In genomic region chr1:5286244-5286643, GRCh38 we compare ENCODE assay signal across 14 cellular contexts.
DNase-seq lines count a peak whose midpoint lies in the region; ATAC-seq and TF ChIP-seq lines count a peak whose summit lies in the region.
"Had no signal": no experiment of that assay in that cellular context is flagged by ENCODE, and none has a peak within 500 bp of the region (broad histone marks: within the 10 kb centered on the region; RNA-seq: fewer than 3 reads in every experiment).

No MANE protein-coding gene starts in this region.

- peak in 6 of 10 experiments; percentile 8 to 53 (median 40) for DNase-seq in CD4-positive, alpha-beta T cell
- DNase-seq in LNCaP clone FGC (ENCODE audit: low read depth) (no peak), DMS 273 treated with DMSO at 0.1 percent for 48 hours (lab: John Stamatoyannopoulos, UW) (no peak), GM13977 (ENCODE audit: low spot score) (no peak), progenitor cell of endocrine pancreas (ENCODE audit: low spot score, unreplicated experiment) (no peak)
- peak; percentile 61 for DNase-seq in activated CD8-positive, alpha-beta memory T cell treated with anti-CD3 and anti-CD28 coated beads for 24 hours
- DNase-seq: activated naive CD4-positive, alpha-beta T cell treated with Interleukin-2 at 50 U/mL for 16 hours; H7; heart left ventricle; NCI-H187 treated with DMSO at 0.1 percent for 48 hours; sigmoid colon had no signal

- in situ Hi-C loops in GM13977 (cut with MboI; ENCODE audit: low pct_unique_long_range_greater_than_20kb, low sequenced_read_pairs, unreplicated experiment), result no loop called here

- no peaks in the 10 kb centered on the region for H3K9me3 ChIP-seq in CD4-positive, alpha-beta T cell (ENCODE audit: control insufficient read depth, low read length)
- no peaks in the 10 kb centered on the region for H3K9me3 ChIP-seq in neural cell (ENCODE audit: low read length)
- H3K9me3 ChIP-seq: heart left ventricle, sigmoid colon had no signal

- no peak overlapping the region for H3K4me3 Mint-ChIP-seq in CD4-positive, alpha-beta T cell
- no peak overlapping the region for H3K4me3 Mint-ChIP-seq in progenitor cell of endocrine pancreas (ENCODE audit: low read depth)
- H3K4me3 Mint-ChIP-seq: dendritic cell treated with granulocyte-macrophage colony-stimulating factor and Interleukin-4, amounts not matched to agents 40 ng/mL and 50 ng/mL, for 4 days had no signal

- no peaks in the 10 kb centered on the region for H3K27me3 ChIP-seq in CD4-positive, alpha-beta T cell (ENCODE audit: control insufficient read depth, insufficient read depth, low read length)
- H3K27me3 ChIP-seq in neural cell (ENCODE audit: insufficient read depth, low read depth, low read length), result no peaks in the 10 kb centered on the region
- H3K27me3 ChIP-seq: sigmoid colon had no signal

- no peaks in the 10 kb centered on the region for H3K79me2 ChIP-seq in neural cell (replicated peaks; ENCODE audit: insufficient read depth, low read length)

- no peaks in the 10 kb centered on the region for H3F3A ChIP-seq in neural cell (ENCODE audit: insufficient read depth, low read length, poor library complexity, severe bottlenecking)

- no peak for ATAC-seq in CD4-positive, alpha-beta T cell (ENCODE audit: poor library complexity)
- no peak for ATAC-seq in GM18517 (IDR thresholded peaks at IDR 0.05; ENCODE audit: unreplicated experiment)
- ATAC-seq: heart left ventricle had no signal

- no peak for TF ChIP-seq EP300 in neural cell (conservative IDR thresholded peaks at IDR 0.05; ENCODE audit: poor library complexity, severe bottlenecking)

- H3K36me3 ChIP-seq in neural cell (ENCODE audit: insufficient read depth, low read length), result no peaks in the 10 kb centered on the region
- H3K36me3 ChIP-seq: heart left ventricle, sigmoid colon had no signal

- no peaks in the 10 kb centered on the region for H4K20me1 ChIP-seq in neural cell (ENCODE audit: insufficient read depth)

- no peak overlapping the region for H3K4me3 ChIP-seq in LNCaP clone FGC (ENCODE audit: low read depth, low read length)
- H3K4me3 ChIP-seq in neural cell (ENCODE audit: low read length), result no peak overlapping the region
- H3K4me3 ChIP-seq: heart left ventricle, sigmoid colon had no signal

- H3K9me2 ChIP-seq in neural cell (ENCODE audit: insufficient read depth, low read length), result no peaks in the 10 kb centered on the region

- H3K36me3 Mint-ChIP-seq in CD4-positive, alpha-beta T cell (ENCODE audit: low read depth), result no peaks in the 10 kb centered on the region
- H3K36me3 Mint-ChIP-seq in progenitor cell of endocrine pancreas (ENCODE audit: insufficient read depth), result no peaks in the 10 kb centered on the region

- no peaks in the 10 kb centered on the region for H3K27me3 Mint-ChIP-seq in CD4-positive, alpha-beta T cell
- H3K27me3 Mint-ChIP-seq in progenitor cell of endocrine pancreas, result peaks cover 11% of the 10 kb centered on the region
- H3K27me3 Mint-ChIP-seq: dendritic cell treated with granulocyte-macrophage colony-stimulating factor and Interleukin-4, amounts not matched to agents 40 ng/mL and 50 ng/mL, for 4 days had no signal

- no peak overlapping the region for H2AFZ ChIP-seq in neural cell (ENCODE audit: low read depth, low read length)

- no peak overlapping the region for H3K27ac Mint-ChIP-seq in CD4-positive, alpha-beta T cell
- H3K27ac Mint-ChIP-seq in progenitor cell of endocrine pancreas, result no peak overlapping the region
- H3K27ac Mint-ChIP-seq: dendritic cell treated with granulocyte-macrophage colony-stimulating factor and Interleukin-4, amounts not matched to agents 40 ng/mL and 50 ng/mL, for 4 days had no signal

- no peaks in the 10 kb centered on the region for H3K9me3 Mint-ChIP-seq in CD4-positive, alpha-beta T cell
- H3K9me3 Mint-ChIP-seq in progenitor cell of endocrine pancreas (ENCODE audit: low read depth), result no peaks in the 10 kb centered on the region
- H3K9me3 Mint-ChIP-seq: dendritic cell treated with granulocyte-macrophage colony-stimulating factor and Interleukin-4, amounts not matched to agents 40 ng/mL and 50 ng/mL, for 4 days had no signal

- H3K27ac ChIP-seq in CD4-positive, alpha-beta T cell (ENCODE audit: low read depth, low read length), result no peak overlapping the region
- no peak overlapping the region for H3K27ac ChIP-seq in neural cell (ENCODE audit: low read length)
- H3K27ac ChIP-seq: heart left ventricle, sigmoid colon had no signal

- H3K4me1 Mint-ChIP-seq in CD4-positive, alpha-beta T cell (ENCODE audit: low read depth), result no peaks in the 10 kb centered on the region
- H3K4me1 Mint-ChIP-seq in progenitor cell of endocrine pancreas (ENCODE audit: low read depth), result peaks cover 1% of the 10 kb centered on the region

- intact Hi-C loops in CD4-positive, alpha-beta T cell (cut with DNase I, micrococcal nuclease), result loop anchor here in 1 of 2 experiments (1.0 kb wide), 1 partner anchor 161 kb away; no protein-coding TSS in a partner anchor

- POLR2A ChIA-PET in CD4-positive, alpha-beta T cell (lab: Charles Lee), result no interaction called here

- TF ChIP-seq RAD21 in neural cell (conservative IDR thresholded peaks at IDR 0.05), result no peak

- H3K9ac ChIP-seq in neural cell (ENCODE audit: low read length), result no peak overlapping the region

- H3K4me2 ChIP-seq in neural cell (ENCODE audit: low read length), result no peak overlapping the region

- TF ChIP-seq CTCF in CD4-positive, alpha-beta T cell (IDR thresholded peaks at IDR 0.05), result peak; percentile 21
- peak; percentile 15; the same call in 1 of the 2 replicates for TF ChIP-seq CTCF in LNCaP clone FGC (IDR thresholded peaks at IDR 0.05; ENCODE audit: control insufficient read depth, extremely low read depth, insufficient read depth)
- TF ChIP-seq CTCF in neural cell (IDR thresholded peaks at IDR 0.05; ENCODE audit: poor library complexity, severe bottlenecking), result peak; percentile 21
- no peak for TF ChIP-seq CTCF in GM13977 (IDR thresholded peaks at IDR 0.05; ENCODE audit: extremely low read depth, insufficient read depth, missing control alignments)
- no peak for TF ChIP-seq CTCF in progenitor cell of endocrine pancreas (IDR thresholded peaks at IDR 0.05; ENCODE audit: unreplicated experiment)

- CTCF ChIA-PET in CD4-positive, alpha-beta T cell (lab: Charles Lee), result interaction anchor here (0.6 to 1.2 kb wide), 3 partner anchors 44 to 642 kb away, joined by 3 to 4 read pairs (median 3); no protein-coding TSS in a partner anchor

TF ChIP-seq in neural cell, 6 proteins besides CTCF, POLR2A, EP300 and RAD21:
- no peak for TF ChIP-seq POLR2AphosphoS5 (IDR thresholded peaks at IDR 0.05)
- TF ChIP-seq MXI1 (conservative IDR thresholded peaks at IDR 0.05; ENCODE audit: poor library complexity, severe bottlenecking), result no peak
- TF ChIP-seq TAF1 (IDR thresholded peaks at IDR 0.05; ENCODE audit: low read depth), result no peak
- TF ChIP-seq REST (IDR thresholded peaks at IDR 0.05; ENCODE audit: borderline replicate concordance), result no peak
- TF ChIP-seq EZH2 (IDR thresholded peaks at IDR 0.05; ENCODE audit: borderline replicate concordance, insufficient read depth, low read length, poor library complexity, severe bottlenecking), result no peak
- no peak for TF ChIP-seq SMC3 (conservative IDR thresholded peaks at IDR 0.05; ENCODE audit: poor library complexity)

Comparison
In these comparisons a context has a peak if more than half of its experiments do, and no peak if none do; other contexts are left out.
1. DNase-seq: peak in CD4-positive, alpha-beta T cell (6 of 10) and activated CD8-positive, alpha-beta memory T cell treated with anti-CD3 and anti-CD28 coated beads for 24 hours (single experiment); none in LNCaP clone FGC (single experiment), DMS 273 treated with DMSO at 0.1 percent for 48 hours (single experiment), GM13977 (single experiment) and progenitor cell of endocrine pancreas (single experiment).
2. CTCF ChIP-seq: peak in CD4-positive, alpha-beta T cell (single experiment), LNCaP clone FGC (single experiment) and neural cell (single experiment); none in GM13977 (single experiment) and progenitor cell of endocrine pancreas (single experiment).